15 cellular contexts compared by ENCODE assay signal in the genomic region with DNA sequence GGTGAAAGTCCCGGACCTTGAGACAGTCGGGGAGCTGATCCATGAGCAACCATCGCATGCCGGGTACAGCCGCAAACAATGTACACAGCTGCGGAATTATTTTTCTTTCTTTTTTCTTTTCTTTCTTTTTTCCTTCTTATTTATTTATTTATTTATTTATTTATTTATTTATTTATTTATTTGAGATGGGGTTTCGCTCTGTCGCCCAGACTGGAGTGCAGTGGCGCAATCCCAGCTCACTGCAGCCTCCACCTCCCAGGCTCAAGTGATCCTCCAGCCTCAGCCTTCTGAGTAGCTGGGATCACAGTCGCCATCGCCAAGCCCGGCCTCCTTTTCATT. TPM values are rescaled to one million over a fixed set of nuclear protein-coding genes. Genes with fewer than 3 reads are reported as not detected.
A peak's percentile ranks its signal among the peaks of the same experiment; 100 is the strongest.
DNase-seq lines count a peak whose midpoint lies in the region; ATAC-seq and TF ChIP-seq lines count a peak whose summit lies in the region.
"Had no signal": no experiment of that assay in that cellular context is flagged by ENCODE, and none has a peak within 500 bp of the region (broad histone marks: within the 10 kb centered on the region; RNA-seq: fewer than 3 reads in every experiment).

No MANE protein-coding gene starts in this region.

- no peak overlapping the region for H3K27ac Mint-ChIP-seq in neural progenitor cell
- H3K27ac Mint-ChIP-seq: activated T-cell treated with anti-CD3 and anti-CD28 coated beads, Interleukin-2, amount 50 U/mL, for 72 hours; T-helper 2 cell treated with Interferon-gamma antibody and Interleukin-4, amounts not matched to agents 5 μg/mL and 100 μg/mL, for 36 hours had no signal

- TF ChIP-seq CTCF in AG09309 (IDR thresholded peaks at IDR 0.05; ENCODE audit: control insufficient read depth, insufficient read depth, low read depth, low read length, missing control alignments) (no peak), HCT116 (IDR thresholded peaks at IDR 0.05 in 2 of 3, conservative IDR thresholded peaks at IDR 0.05 in 1 of 3; ENCODE audit: borderline replicate concordance in 1 of 3, insufficient read depth in 1 of 3, low read depth in 2 of 3, low read length in 2 of 3) (no peak), dorsolateral prefrontal cortex (IDR thresholded peaks at IDR 0.05 in 54 of 56, conservative IDR thresholded peaks at IDR 0.05 in 2 of 56; ENCODE audit: low read depth in 1 of 56, partially characterized antibody in 56 of 56) (peak in 32 of 56 donors; percentile 7 to 69 (median 32)), neural progenitor cell (IDR thresholded peaks at IDR 0.05) (peak; percentile 3)

- H3K4me3 Mint-ChIP-seq in neural progenitor cell, result no peak overlapping the region
- H3K4me3 Mint-ChIP-seq: activated T-cell treated with anti-CD3 and anti-CD28 coated beads, Interleukin-2, amount 50 U/mL, for 72 hours; T-helper 2 cell treated with Interferon-gamma antibody and Interleukin-4, amounts not matched to agents 5 μg/mL and 100 μg/mL, for 36 hours had no signal

- H3K4me3 ChIP-seq in AG09309 (ENCODE audit: control insufficient read depth, low read depth, low read length) (peak overlapping the region; percentile 19; the same call in 1 of the 2 replicates), HCT116 (replicated peaks in 1 of 2; ENCODE audit: low read depth in 1 of 2, low read length in 2 of 2) (no peak overlapping the region), dorsolateral prefrontal cortex (peak overlapping the region in 33 of 59 donors; percentile 2 to 56 (median 35)), neural progenitor cell (no peak overlapping the region)
- H3K4me3 ChIP-seq: uterus had no signal

- POLR2A ChIA-PET in HCT116 (lab: Charles Lee), result interaction anchor here (1.0 to 1.6 kb wide), 3 partner anchors 14 to 80 kb away, joined by 3 to 5 read pairs (median 3); no protein-coding TSS in a partner anchor

- H3K36me3 ChIP-seq in HCT116 (ENCODE audit: control insufficient read depth in 1 of 2, insufficient read depth in 2 of 2, low read length in 2 of 2), result no peaks in the 10 kb centered on the region
- H3K36me3 ChIP-seq in neural progenitor cell, result no peaks in the 10 kb centered on the region
- H3K36me3 ChIP-seq: uterus had no signal

- TF ChIP-seq RAD21 in HCT116 (IDR thresholded peaks at IDR 0.05; ENCODE audit: low read depth), result no peak

- peak overlapping the region; percentile 50 for H3K4me2 ChIP-seq in HCT116 (ENCODE audit: low read length)
- H3K4me2 ChIP-seq in neural progenitor cell, result peak overlapping the region; percentile 67

- H3K27ac ChIP-seq in HCT116 (ENCODE audit: low read depth, low read length) (no peak overlapping the region), dorsolateral prefrontal cortex (no peak overlapping the region), neural progenitor cell (no peak overlapping the region)
- H3K27ac ChIP-seq: uterus had no signal

- peaks cover 19% of the 10 kb centered on the region for H3K27me3 Mint-ChIP-seq in neural progenitor cell (ENCODE audit: insufficient read depth, low read depth)

- CTCF ChIA-PET in HCT116 (lab: Charles Lee), result interaction anchor here (0.6 to 2.8 kb wide), 14 partner anchors 9 to 308 kb away, joined by 3 to 18 read pairs (median 4); a partner anchor contains a TSS

- H3K79me2 ChIP-seq in HCT116 (ENCODE audit: insufficient read depth, low read length), result no peaks in the 10 kb centered on the region
- no peaks in the 10 kb centered on the region for H3K79me2 ChIP-seq in neural progenitor cell (ENCODE audit: low read depth)

- no peak for TF ChIP-seq POLR2A in HCT116 (IDR thresholded peaks at IDR 0.05; ENCODE audit: borderline replicate concordance, extremely low read depth, insufficient read depth, insufficient read length)

- H3F3A ChIP-seq in neural progenitor cell (ENCODE audit: low read depth), result no peaks in the 10 kb centered on the region

- H2AFZ ChIP-seq in HCT116 (ENCODE audit: low read depth, low read length, poor library complexity, severe bottlenecking) (no peak overlapping the region), neural progenitor cell (replicated peaks) (no peak overlapping the region)

- H3K27me3 ChIP-seq in HCT116 (ENCODE audit: insufficient read depth, low read length), result no peaks in the 10 kb centered on the region
- peaks cover 0 to 15% (median 0%) of the 10 kb centered on the region in 45 donors for H3K27me3 ChIP-seq in dorsolateral prefrontal cortex
- peaks cover 92% of the 10 kb centered on the region for H3K27me3 ChIP-seq in neural progenitor cell
- H3K27me3 ChIP-seq: uterus had no signal

- peaks cover 1% of the 10 kb centered on the region for H3K36me3 Mint-ChIP-seq in neural progenitor cell

- intact Hi-C loops in HCT116 (cut with micrococcal nuclease), result loop anchor here (2.0 to 5.0 kb wide), 3 partner anchors 16 to 306 kb away; a partner anchor contains a TSS
- intact Hi-C loops in dorsolateral prefrontal cortex (cut with DNase I), result loop anchor here (2.0 to 10.0 kb wide), 2 partner anchors 80 kb away; no protein-coding TSS in a partner anchor

- no peaks in the 10 kb centered on the region for H4K20me1 ChIP-seq in HCT116 (ENCODE audit: insufficient read depth)
- no peaks in the 10 kb centered on the region for H4K20me1 ChIP-seq in neural progenitor cell (ENCODE audit: low read depth)

- no peak overlapping the region for H3K9ac ChIP-seq in HCT116 (ENCODE audit: low read length)
- no peak overlapping the region for H3K9ac ChIP-seq in neural progenitor cell

- no peak for DNase-seq in AG09309 (ENCODE audit: low read depth)
- no peak for DNase-seq in HCT116 (ENCODE audit: low read depth, low spot score)
- DNase-seq in dorsolateral prefrontal cortex, result no peak
- no peak for DNase-seq in neural progenitor cell (ENCODE audit: low spot score)
- DNase-seq in NOMO-1 treated with DMSO at 0.1 percent for 48 hours (lab: John Stamatoyannopoulos, UW; ENCODE audit: unreplicated experiment), result no peak
- DNase-seq in stimulated activated naive CD4-positive, alpha-beta T cell treated with Interleukin-2 at 50 U/mL for 16 hours (lab: John Stamatoyannopoulos, UW), result no peak
- no peak for DNase-seq in HCEC 1CT
- no peak for DNase-seq in DMS 273 (lab: John Stamatoyannopoulos, UW; ENCODE audit: unreplicated experiment)
- DNase-seq: amniotic stem cell, foreskin melanocyte, NCI-H146 had no signal

- ATAC-seq in HCT116, result no peak; the same call in 1 of the 2 replicates

- peaks cover 7% of the 10 kb centered on the region for H3K4me1 Mint-ChIP-seq in neural progenitor cell

- H3K9me3 ChIP-seq in HCT116 (ENCODE audit: control insufficient read depth in 1 of 2, insufficient read depth in 1 of 2, low read depth in 1 of 2, low read length in 2 of 2) (no peaks in the 10 kb centered on the region), neural progenitor cell (ENCODE audit: low read depth) (no peaks in the 10 kb centered on the region)
- H3K9me3 ChIP-seq: uterus had no signal

- BruUV-seq in HCT116 (replicated peaks; lab: Mats Ljungman, UMichigan), result no TSS peak

- RAD21 ChIA-PET in HCT116 (lab: Charles Lee; ENCODE audit: low non-redundant PET in 1 of 2, low total read pairs in 2 of 2, uncharacterized antibody in 2 of 2, unreplicated experiment in 2 of 2), result interaction anchor here (0.7 to 1.1 kb wide), 3 partner anchors 15 to 80 kb away, joined by 3 to 5 read pairs (median 4); no protein-coding TSS in a partner anchor

- H3K9me3 Mint-ChIP-seq in neural progenitor cell, result peaks cover 12% of the 10 kb centered on the region
- H3K9me3 Mint-ChIP-seq: activated T-cell treated with anti-CD3 and anti-CD28 coated beads, Interleukin-2, amount 50 U/mL, for 72 hours; T-helper 2 cell treated with Interferon-gamma antibody and Interleukin-4, amounts not matched to agents 5 μg/mL and 100 μg/mL, for 36 hours had no signal

- no peaks in the 10 kb centered on the region for H3K9me2 ChIP-seq in HCT116 (ENCODE audit: insufficient read depth)

- 0 out of 4 replicates have a peak, but pooled peaks cover 0 to 2% of the 10 kb centered on the region in 2 experiments for H3K4me1 ChIP-seq in HCT116 (ENCODE audit: control insufficient read depth in 1 of 2, insufficient read depth in 2 of 2, low read length in 2 of 2)
- no peaks in the 10 kb centered on the region for H3K4me1 ChIP-seq in neural progenitor cell
- H3K4me1 ChIP-seq: uterus had no signal

TF ChIP-seq in HCT116, 20 proteins besides CTCF, POLR2A, EP300 and RAD21 (continues in another document):
- TF ChIP-seq SIN3A (IDR thresholded peaks at IDR 0.05; ENCODE audit: low read depth) (no peak), CEBPB (IDR thresholded peaks at IDR 0.05; ENCODE audit: low read depth) (no peak), SRF (IDR thresholded peaks at IDR 0.05; ENCODE audit: low read depth) (no peak), ZFX (IDR thresholded peaks at IDR 0.05) (no peak)

RNA-seq across cellular contexts. Expression of a gene that starts 2.6 kb away (rescaled TPM):
- total RNA-seq in HCT116 (2021; ENCODE audit: unreplicated experiment) (0.39 TPM), dorsolateral prefrontal cortex (1 to 10 TPM in 6 of 120 experiments, under 1 TPM in 63, not detected in 51; 0.13 to 1.8 (median 0.43) TPM), neural progenitor cell (ENCODE audit: low replicate concordance) (not detected in 2 replicates)
- polyA plus RNA-seq in HCT116 (2012), result 2.6 and 3.8 TPM in 2 replicates
- total RNA-seq: activated T-cell treated with anti-CD3 and anti-CD28 coated beads, Interleukin-2, amount 50 U/mL, for 72 hours; dermis blood vessel endothelial cell had no signal

RNA-seq across cellular contexts. Expression of a gene that starts 15.5 kb away (rescaled TPM):
- total RNA-seq in HCT116 (2021; ENCODE audit: unreplicated experiment), result 145 TPM
- 88.1 and 110 TPM in 2 replicates for polyA plus RNA-seq in HCT116 (2012)
- total RNA-seq in dorsolateral prefrontal cortex, result 10 to 100 TPM in 119 of 120 experiments, 1 to 10 TPM in 1; 8.9 to 60.0 (median 25.0) TPM
- total RNA-seq in neural progenitor cell (ENCODE audit: low replicate concordance), result 7.6 and 35.7 TPM in 2 replicates

RNA-seq across cellular contexts. Expression of a gene that starts 18.2 kb away (rescaled TPM):
- total RNA-seq in HCT116 (2021; ENCODE audit: unreplicated experiment), result 11.6 TPM
- 9.4 and 9.6 TPM in 2 replicates for polyA plus RNA-seq in HCT116 (2012)
- under 1 TPM in 3 of 120 experiments, not detected in 117; 0.36 to 0.58 (median 0.43) TPM for total RNA-seq in dorsolateral prefrontal cortex
- 0.09 TPM in 1 of 2 replicates, not detected in the other for total RNA-seq in neural progenitor cell (ENCODE audit: low replicate concordance)

RNA-seq across cellular contexts. Expression of a gene that starts 24.1 kb away (rescaled TPM):
- total RNA-seq in HCT116 (2021; ENCODE audit: unreplicated experiment), result 100.0 TPM
- 58.8 and 68.9 TPM in 2 replicates for polyA plus RNA-seq in HCT116 (2012)
- total RNA-seq in dorsolateral prefrontal cortex, result 10 to 100 TPM in 101 of 120 experiments, 1 to 10 TPM in 19; 5.7 to 35.4 (median 14.2) TPM
- total RNA-seq in neural progenitor cell (ENCODE audit: low replicate concordance), result 10.7 and 33.8 TPM in 2 replicates

RNA-seq across cellular contexts. Expression of a gene that starts 25.4 kb away (rescaled TPM):
- total RNA-seq in HCT116 (2021; ENCODE audit: unreplicated experiment) (260 TPM), dorsolateral prefrontal cortex (10 to 100 TPM; 34.5 to 72.4 (median 54.8) TPM), neural progenitor cell (ENCODE audit: low replicate concordance) (39.6 and 69.1 TPM in 2 replicates)
- polyA plus RNA-seq in HCT116 (2012), result 169 and 185 TPM in 2 replicates

Comparison
In these comparisons a context has a peak if more than half of its experiments do, and no peak if none do; other contexts are left out.
1. H3K4me3 ChIP-seq: peak in AG09309 (single experiment) and dorsolateral prefrontal cortex (33 of 59); none in HCT116 (0 of 2) and neural progenitor cell (single experiment).
2. CTCF ChIP-seq: peak in dorsolateral prefrontal cortex (32 of 56) and neural progenitor cell (single experiment); none in AG09309 (single experiment) and HCT116 (0 of 3).